8 cellular contexts compared by ENCODE assay signal in genomic region chr22:50371101-50371648, GRCh38.
"Had no signal": no experiment of that assay in that cellular context is flagged by ENCODE, and none has a peak within 500 bp of the region (broad histone marks: within the 10 kb centered on the region; RNA-seq: fewer than 3 reads in every experiment).

No MANE protein-coding gene starts in this region.

- H3K9me3 ChIP-seq: HAP-1 had no signal

- H3K4me1 ChIP-seq: HAP-1 had no signal

- ATAC-seq: HCT116 had no signal

- H3K4me3 ChIP-seq: GM23248, HAP-1 had no signal

- H3K9ac ChIP-seq: GM23248 had no signal

- H3K27ac ChIP-seq: GM23248, HL-60 had no signal

- H2AFZ ChIP-seq: GM23248 had no signal

- DNase-seq: GM23248, GOT3, H7, IMR-90, KBM-7 had no signal
